ENCODE assay signal across 24 cellular contexts in genomic region chr16:17434006-17434405, GRCh38. TPM values are rescaled to one million over a fixed set of nuclear protein-coding genes. Genes with fewer than 3 reads are reported as not detected.
A peak's percentile ranks its signal among the peaks of the same experiment; 100 is the strongest.
DNase-seq lines count a peak whose midpoint lies in the region; ATAC-seq, FAIRE-seq and TF ChIP-seq lines count a peak whose summit lies in the region.
"Had no signal": no experiment of that assay in that cellular context is flagged by ENCODE, and none has a peak within 500 bp of the region (broad histone marks: within the 10 kb centered on the region; RNA-seq: fewer than 3 reads in every experiment).

No MANE protein-coding gene starts in this region.

- TF ChIP-seq CTCF in heart right ventricle (IDR thresholded peaks at IDR 0.05) (no peak), omental fat pad (IDR thresholded peaks at IDR 0.05) (no peak)

- no peak overlapping the region for H3K4me3 ChIP-seq in GM23248
- no peak overlapping the region for H3K4me3 ChIP-seq in heart right ventricle
- H3K4me3 ChIP-seq: suprapubic skin had no signal

- intact Hi-C loops in heart right ventricle (cut with DNase I) (no loop called here), posterior vena cava (cut with DNase I) (no loop called here)

- H3K36me3 ChIP-seq in GM23248 (ENCODE audit: low read depth) (no peaks in the 10 kb centered on the region), heart right ventricle (no peaks in the 10 kb centered on the region)
- H3K36me3 ChIP-seq: suprapubic skin had no signal

- no peaks in the 10 kb centered on the region for H3K9me3 ChIP-seq in GM23248 (ENCODE audit: low read depth)
- H3K9me3 ChIP-seq in heart right ventricle: no peaks in the 10 kb centered on the region
- H3K9me3 ChIP-seq: suprapubic skin had no signal

- peaks cover 13% of the 10 kb centered on the region for H3K4me1 Mint-ChIP-seq in activated T-helper 17 cell treated with anti-CD3 and anti-CD28 coated beads, Interleukin-2, amount 50 U/mL, for 72 hours

- no peaks in the 10 kb centered on the region for H3K9me2 ChIP-seq in GM23248 (ENCODE audit: insufficient read depth)

- H3K4me1 ChIP-seq in GM23248 (ENCODE audit: insufficient read depth) (peaks cover 19% of the 10 kb centered on the region), heart right ventricle (peaks cover 0 to 34% (median 10%) of the 10 kb centered on the region in 9 donors)

- no peak for ATAC-seq in activated T-helper 17 cell treated with anti-CD3 and anti-CD28 coated beads, Interleukin-2, amount 50 U/mL, for 72 hours (replicated peaks)
- ATAC-seq in heart right ventricle (peak; percentile 42 to 85 (median 74)), omental fat pad (ENCODE audit: low FRiP score) (peak; percentile 65)
- ATAC-seq: left lobe of liver, T-cell had no signal

- DNase-seq in GM23248: no peak
- no peak for DNase-seq in heart right ventricle
- DNase-seq in omental fat pad (ENCODE audit: low spot score): no peak
- no peak for DNase-seq in COLO668 (lab: John Stamatoyannopoulos, UW; ENCODE audit: unreplicated experiment)
- no peak for DNase-seq in posterior vena cava (ENCODE audit: low spot score)
- no peak for DNase-seq in NK-92 treated with Interleukin-12 subunit alpha and Interleukin-12 subunit beta, amount 100 ng/mL, for 24 hours (lab: John Stamatoyannopoulos, UW)
- no peak for DNase-seq in GM12892 (ENCODE audit: insufficient read length)
- DNase-seq: activated CD4-positive, alpha-beta T cell treated with anti-CD3 and anti-CD28 coated beads, Interleukin-2, amount 10 ng/mL, durations not matched to agents 24 days and 14 days; dermis blood vessel endothelial cell; NCI-H1105; NCI-H2029 treated with DMSO at 0.1 percent for 48 hours; nucleus accumbens; retina; SHP77; T-cell had no signal

- WGBS in GM23248 (ENCODE audit: low coverage in 1 of 2, low lambda C conversion rate in 2 of 2, missing lambda C conversion rate in 2 of 2), 2 experiments: 62% methylated on average over 4 of the region's 4 CpGs
- WGBS in heart right ventricle, 2 donors: 53 to 54% methylated on average over 4 of the region's 4 CpGs

- H3F3A ChIP-seq in GM23248 (ENCODE audit: insufficient read depth): peaks cover 6% of the 10 kb centered on the region

- no peak for TF ChIP-seq POLR2A in GM12892 (IDR thresholded peaks at IDR 0.05; ENCODE audit: low read depth, low read length)

- H3K27me3 ChIP-seq in GM23248 (replicated peaks; ENCODE audit: insufficient read depth) (no peaks in the 10 kb centered on the region), heart right ventricle (peaks cover 0 to 2% (median 0%) of the 10 kb centered on the region in 7 donors)
- H3K27me3 ChIP-seq: suprapubic skin had no signal

- H3K79me2 ChIP-seq in GM23248 (ENCODE audit: insufficient read depth): peaks cover 100% of the 10 kb centered on the region

- H3K9me3 Mint-ChIP-seq in activated T-helper 17 cell treated with anti-CD3 and anti-CD28 coated beads, Interleukin-2, amount 50 U/mL, for 72 hours: no peaks in the 10 kb centered on the region
- H3K9me3 Mint-ChIP-seq: activated CD4-positive, alpha-beta T cell treated with anti-CD3 and anti-CD28 coated beads, Interleukin-2, amount 10 ng/mL, durations not matched to agents 24 days and 14 days; T-cell had no signal

- peak overlapping the region; percentile 8 for H3K4me2 ChIP-seq in GM23248 (ENCODE audit: unreplicated experiment)

- no peak overlapping the region for H2AFZ ChIP-seq in GM23248

- H3K36me3 Mint-ChIP-seq in activated T-helper 17 cell treated with anti-CD3 and anti-CD28 coated beads, Interleukin-2, amount 50 U/mL, for 72 hours (ENCODE audit: low read depth): no peaks in the 10 kb centered on the region

- H3K9ac ChIP-seq in GM23248: no peak overlapping the region

- no peak overlapping the region for H3K4me3 Mint-ChIP-seq in activated T-helper 17 cell treated with anti-CD3 and anti-CD28 coated beads, Interleukin-2, amount 50 U/mL, for 72 hours
- H3K4me3 Mint-ChIP-seq: activated CD4-positive, alpha-beta T cell treated with anti-CD3 and anti-CD28 coated beads, Interleukin-2, amount 10 ng/mL, durations not matched to agents 24 days and 14 days; T-cell had no signal

- no peaks in the 10 kb centered on the region for H4K20me1 ChIP-seq in GM23248 (ENCODE audit: insufficient read depth)

- H3K27ac Mint-ChIP-seq in activated T-helper 17 cell treated with anti-CD3 and anti-CD28 coated beads, Interleukin-2, amount 50 U/mL, for 72 hours: peak overlapping the region; percentile 52
- H3K27ac Mint-ChIP-seq: activated CD4-positive, alpha-beta T cell treated with anti-CD3 and anti-CD28 coated beads, Interleukin-2, amount 10 ng/mL, durations not matched to agents 24 days and 14 days; T-cell had no signal

- H3K27ac ChIP-seq in GM23248 (no peak overlapping the region), heart right ventricle (peak overlapping the region in 3 of 10 donors; percentile 44 to 65 (median 50))
- H3K27ac ChIP-seq: C4-2B, epithelial cell of prostate had no signal

- in situ Hi-C loops in GM23248 (cut with MboI): loop anchor here (5.0 kb wide), 1 partner anchor 57 kb away; no protein-coding TSS in a partner anchor

- no peaks in the 10 kb centered on the region for H3K27me3 Mint-ChIP-seq in activated T-helper 17 cell treated with anti-CD3 and anti-CD28 coated beads, Interleukin-2, amount 50 U/mL, for 72 hours
- H3K27me3 Mint-ChIP-seq: activated CD4-positive, alpha-beta T cell treated with anti-CD3 and anti-CD28 coated beads, Interleukin-2, amount 10 ng/mL, durations not matched to agents 24 days and 14 days; T-cell had no signal

- FAIRE-seq in GM12892 (lab: Jason Lieb, UNC): no peak
- FAIRE-seq: bronchial epithelial cell, D721Med, GM18507, TTC549 had no signal

RNA-seq across cellular contexts. Expression of gene XYLT1, which starts 36.8 kb away (rescaled TPM):
- 26.3 and 26.8 TPM in 2 replicates for total RNA-seq in GM23248 (2014; rRNA removed; shearing (Covaris generic))
- polyA plus RNA-seq in GM23248 (2016; fragmentation: Nextera tagmentation; extraction: Ambion mirVana) (4.1 and 4.5 TPM in 2 replicates), heart right ventricle (1 to 10 TPM in 1 of 2 donors, under 1 TPM in 1; 0.29 to 3.9 TPM)
- 10 to 100 TPM; 21.4 to 22.6 TPM for total RNA-seq in activated T-helper 17 cell treated with anti-CD3 and anti-CD28 coated beads, Interleukin-2, amount 50 U/mL, for 72 hours
- total RNA-seq in heart right ventricle (1 to 10 TPM in 7 of 10 donors, under 1 TPM in 3; 0.67 to 4.0 (median 1.6) TPM), omental fat pad (10 to 100 TPM; 20.0 to 43.0 (median 27.4) TPM), posterior vena cava (10 to 100 TPM; 32.4 to 33.1 TPM)
- 3.9 TPM for polyA plus RNA-seq in GM12892 (2012; ENCODE audit: missing spikeins)
